ENCODE assay signal across 23 cellular contexts in genomic region chr2:142879191-142879590, GRCh38. TPM values are rescaled to one million over a fixed set of nuclear protein-coding genes. Genes with fewer than 3 reads are reported as not detected.
DNase-seq lines count a peak whose midpoint lies in the region; ATAC-seq, FAIRE-seq and TF ChIP-seq lines count a peak whose summit lies in the region.
"Had no signal": no experiment of that assay in that cellular context is flagged by ENCODE, and none has a peak within 500 bp of the region (broad histone marks: within the 10 kb centered on the region; RNA-seq: fewer than 3 reads in every experiment).

No MANE protein-coding gene starts in this region.

- intact Hi-C loops in right cardiac atrium (cut with DNase I) (no loop called here), left ventricle myocardium inferior (cut with micrococcal nuclease) (no loop called here), HepG2 (cut with micrococcal nuclease; ENCODE audit: unreplicated experiment) (no loop called here), dorsolateral prefrontal cortex (cut with DNase I) (no loop called here)

- H3K4me2 ChIP-seq in OCI-LY3 (ENCODE audit: low read length), result peak overlapping the region; percentile 82
- peak overlapping the region; percentile 80 for H3K4me2 ChIP-seq in HepG2 (ENCODE audit: low read depth, low read length)
- no peak overlapping the region for H3K4me2 ChIP-seq in osteoblast (ENCODE audit: insufficient read depth, low read length)
- H3K4me2 ChIP-seq: KMS-11, neural progenitor cell had no signal

- no peak overlapping the region for H3K9ac ChIP-seq in OCI-LY3 (ENCODE audit: low read length)
- H3K9ac ChIP-seq in HepG2 (ENCODE audit: insufficient read depth, low read depth, low read length), result peak overlapping the region; percentile 69
- H3K9ac ChIP-seq: KMS-11, neural progenitor cell had no signal

- TF ChIP-seq EP300 in HepG2 (IDR thresholded peaks at IDR 0.05; ENCODE audit: low read depth in 2 of 2, low read length in 2 of 2), result no peak
- TF ChIP-seq EP300 in HepG2 (CRISPR knock-in tag; IDR thresholded peaks at IDR 0.05; ENCODE audit: borderline replicate concordance), result no peak

- peak overlapping the region; percentile 2 for H3K4me3 ChIP-seq in right cardiac atrium (ENCODE audit: low read length)
- no peak overlapping the region for H3K4me3 ChIP-seq in left ventricle myocardium inferior
- H3K4me3 ChIP-seq in OCI-LY3 (ENCODE audit: low read length), result peak overlapping the region; percentile 74
- H3K4me3 ChIP-seq in HepG2 (replicated peaks in 1 of 3; ENCODE audit: insufficient read depth in 1 of 3, low read depth in 2 of 3, low read length in 3 of 3), result peak overlapping the region; percentile 58 to 77 (median 60)
- H3K4me3 ChIP-seq in osteoblast (ENCODE audit: insufficient read depth, low read length), result no peak overlapping the region
- peak overlapping the region in 1 of 59 donors; percentile 33 for H3K4me3 ChIP-seq in dorsolateral prefrontal cortex
- H3K4me3 ChIP-seq: neural progenitor cell, uterus had no signal

- H3K27me3 ChIP-seq in right cardiac atrium (ENCODE audit: control insufficient read depth, insufficient read depth) (no peaks in the 10 kb centered on the region), left ventricle myocardium inferior (ENCODE audit: low read depth) (no peaks in the 10 kb centered on the region), OCI-LY3 (ENCODE audit: low read depth, low read length) (no peaks in the 10 kb centered on the region), HepG2 (ENCODE audit: control insufficient read depth in 1 of 2, insufficient read depth in 2 of 2, low read length in 2 of 2) (no peaks in the 10 kb centered on the region), osteoblast (ENCODE audit: insufficient read depth, low read length) (no peaks in the 10 kb centered on the region), dorsolateral prefrontal cortex (no peaks in the 10 kb centered on the region)
- H3K27me3 ChIP-seq: neural progenitor cell, uterus had no signal

- H3K27ac ChIP-seq in right cardiac atrium (ENCODE audit: low read length), result no peak overlapping the region
- H3K27ac ChIP-seq in left ventricle myocardium inferior (replicated peaks), result no peak overlapping the region
- no peak overlapping the region for H3K27ac ChIP-seq in OCI-LY3 (ENCODE audit: low read length)
- peak overlapping the region; percentile 87 for H3K27ac ChIP-seq in HepG2 (ENCODE audit: extremely low read length, insufficient read depth, low read length)
- H3K27ac ChIP-seq in osteoblast (ENCODE audit: low read depth, low read length), result no peak overlapping the region
- no peak overlapping the region for H3K27ac ChIP-seq in dorsolateral prefrontal cortex
- H3K27ac ChIP-seq: KMS-11, neural progenitor cell, uterus had no signal

- TF ChIP-seq RAD21 in HepG2 (CRISPR knock-in tag; IDR thresholded peaks at IDR 0.05), result no peak

- no peaks in the 10 kb centered on the region for H4K20me1 ChIP-seq in OCI-LY3 (ENCODE audit: insufficient read depth, low read length)
- H4K20me1 ChIP-seq in HepG2 (ENCODE audit: insufficient read depth, low read length), result no peaks in the 10 kb centered on the region
- no peaks in the 10 kb centered on the region for H4K20me1 ChIP-seq in osteoblast (ENCODE audit: insufficient read depth, low read length)

- no TSS peak for BruUV-seq in HepG2 (replicated peaks; lab: Mats Ljungman, UMichigan)

- FAIRE-seq in HepG2 (lab: Jason Lieb, UNC), result no peak
- FAIRE-seq: TTC549 had no signal

- no peaks in the 10 kb centered on the region for H3K36me3 ChIP-seq in left ventricle myocardium inferior
- peaks cover 3% of the 10 kb centered on the region for H3K36me3 ChIP-seq in OCI-LY3 (replicated peaks; ENCODE audit: low read depth, low read length)
- H3K36me3 ChIP-seq in HepG2 (replicated peaks in 1 of 2; ENCODE audit: control insufficient read depth in 1 of 2, insufficient read depth in 2 of 2, low read length in 2 of 2), result peaks cover 2 to 4% of the 10 kb centered on the region in 2 experiments; a peak in 2 of 5 replicates
- no peaks in the 10 kb centered on the region for H3K36me3 ChIP-seq in osteoblast (ENCODE audit: insufficient read depth, low read length)
- H3K36me3 ChIP-seq: neural progenitor cell, uterus had no signal

- POLR2A ChIA-PET in HepG2 (lab: Yijun Ruan, JAX), result interaction anchor here (1.2 to 3.9 kb wide), 6 partner anchors 13 to 72 kb away, joined by 3 to 17 read pairs (median 6); no protein-coding TSS in a partner anchor

- H3K4me1 ChIP-seq in right cardiac atrium (ENCODE audit: control insufficient read depth, insufficient read depth, low read length), result no peaks in the 10 kb centered on the region
- no peaks in the 10 kb centered on the region for H3K4me1 ChIP-seq in left ventricle myocardium inferior
- peaks cover 58% of the 10 kb centered on the region for H3K4me1 ChIP-seq in OCI-LY3 (ENCODE audit: low read length)
- peaks cover 60% of the 10 kb centered on the region for H3K4me1 ChIP-seq in HepG2 (ENCODE audit: insufficient read depth, low read length)
- H3K4me1 ChIP-seq in osteoblast (ENCODE audit: insufficient read depth, low read length), result peaks cover 30% of the 10 kb centered on the region
- H3K4me1 ChIP-seq: neural progenitor cell, uterus had no signal

- H3K9me3 ChIP-seq in right cardiac atrium (ENCODE audit: control insufficient read depth, low read length), result no peaks in the 10 kb centered on the region
- no peaks in the 10 kb centered on the region for H3K9me3 ChIP-seq in left ventricle myocardium inferior (replicated peaks)
- H3K9me3 ChIP-seq in OCI-LY3 (ENCODE audit: insufficient read depth, low read length), result no peaks in the 10 kb centered on the region
- no peaks in the 10 kb centered on the region for H3K9me3 ChIP-seq in HepG2 (ENCODE audit: low read length)
- no peaks in the 10 kb centered on the region for H3K9me3 ChIP-seq in osteoblast (ENCODE audit: low read depth, low read length)
- H3K9me3 ChIP-seq: uterus had no signal

- TF ChIP-seq POLR2A in HepG2 (IDR thresholded peaks at IDR 0.05; ENCODE audit: insufficient read depth in 1 of 2, low read depth in 2 of 2, low read length in 2 of 2), result no peak

- WGBS in right cardiac atrium, result 85% methylated on average over 5 of the region's 5 CpGs
- WGBS in HepG2 (ENCODE audit: low lambda C conversion rate), result 84% methylated on average over 5 of the region's 5 CpGs

- TF ChIP-seq CTCF in left ventricle myocardium inferior (IDR thresholded peaks at IDR 0.05; ENCODE audit: borderline replicate concordance) (no peak), OCI-LY3 (IDR thresholded peaks at IDR 0.05; ENCODE audit: low read depth, low read length) (no peak), HepG2 (CRISPR knock-in tag; IDR thresholded peaks at IDR 0.05) (no peak), osteoblast (IDR thresholded peaks at IDR 0.05; ENCODE audit: extremely low read depth, low read depth, low read length) (no peak), dorsolateral prefrontal cortex (IDR thresholded peaks at IDR 0.05 in 54 of 56, conservative IDR thresholded peaks at IDR 0.05 in 2 of 56; ENCODE audit: low read depth in 1 of 56, partially characterized antibody in 56 of 56) (no peak)

- no peak overlapping the region for H2AFZ ChIP-seq in OCI-LY3 (ENCODE audit: low read depth, low read length)
- no peak overlapping the region for H2AFZ ChIP-seq in HepG2 (ENCODE audit: low read length)
- H2AFZ ChIP-seq in osteoblast (ENCODE audit: low read length), result no peak overlapping the region
- H2AFZ ChIP-seq: neural progenitor cell had no signal

- DNase-seq in right cardiac atrium (no peak), left ventricle myocardium inferior (no peak), HepG2 (ENCODE audit: low spot score) (no peak), osteoblast (ENCODE audit: insufficient read length, low spot score, missing footprints) (no peak), dorsolateral prefrontal cortex (no peak), iPS-NIHi7 (ENCODE audit: extremely low spot score) (no peak)
- DNase-seq: activated CD4-positive, alpha-beta T cell treated with anti-CD3 and anti-CD28 coated beads for 4 hours; activated naive CD8-positive, alpha-beta T cell treated with anti-CD3 and anti-CD28 coated beads, Interleukin-2, amount 10 ng/mL, durations not matched to agents 7 days and 5 days; C1 segment of cervical spinal cord; left colon; NCI-H1092 treated with DMSO at 0.1 percent for 48 hours; NCI-H2081 treated with DMSO at 0.1 percent for 48 hours; stimulated activated CD4-positive, alpha-beta T cell treated with anti-CD3 and anti-CD28 coated beads, Interleukin-4, amount 100 ng/mL, for 24 hours; SW 1271; uterus had no signal

- ATAC-seq in right cardiac atrium (no peak), HepG2 (no peak), GM18502 (IDR thresholded peaks at IDR 0.05; ENCODE audit: poor library complexity, unreplicated experiment) (no peak)
- ATAC-seq: activated T-helper 17 cell treated with anti-CD3 and anti-CD28 coated beads, Interleukin-2, amount 50 U/mL, for 72 hours; left colon; Right ventricle myocardium inferior had no signal

- CTCF ChIA-PET in HepG2 (lab: Yijun Ruan, JAX; ENCODE audit: low intra/inter-chr PET ratio, low total read pairs), result no interaction called here

- H3K79me2 ChIP-seq in OCI-LY3 (ENCODE audit: low read length), result peaks cover 6% of the 10 kb centered on the region; the same call in 1 of the 2 replicates
- H3K79me2 ChIP-seq in HepG2 (ENCODE audit: insufficient read depth, low read length), result peaks cover 35% of the 10 kb centered on the region
- H3K79me2 ChIP-seq in osteoblast (ENCODE audit: insufficient read depth, low read length), result no peaks in the 10 kb centered on the region

- in situ Hi-C loops in HepG2 (cut with HindIII; ENCODE audit: extremely low pct_ligation_motif_present, low pct_unique_long_range_greater_than_20kb), result no loop called here

RNA-seq across cellular contexts. Expression of gene KYNU, which starts 1.7 kb away (rescaled TPM):
- total RNA-seq in right cardiac atrium (1 to 10 TPM; 1.4 to 2.3 (median 2.1) TPM), left ventricle myocardium inferior (1.0 TPM), HepG2 (2016; rRNA removed; fragmentation: Illumina TruSeq; extraction: Trizol) (68.6 and 98.2 TPM in 2 replicates), osteoblast (5.9 and 10.9 TPM in 2 replicates), dorsolateral prefrontal cortex (1 to 10 TPM in 81 of 120 experiments, under 1 TPM in 38, not detected in 1; 0.11 to 5.1 (median 1.3) TPM)
- polyA plus RNA-seq in right cardiac atrium (0.50 TPM), HepG2 (2011; rRNA removed) (13.7 and 21.9 TPM in 2 replicates)
- total RNA-seq in HepG2 (2016; cell fraction: cytosol; rRNA removed; fragmentation: Illumina TruSeq; extraction: Trizol; ENCODE audit: low read depth), result 11.5 and 14.9 TPM in 2 replicates
- total RNA-seq in HepG2 (2016; cell fraction: insoluble cytoplasmic fraction; rRNA removed; fragmentation: Illumina TruSeq; extraction: Trizol), result 70.0 and 103 TPM in 2 replicates
- 26.4 and 34.0 TPM in 2 replicates for total RNA-seq in HepG2 (2016; cell fraction: membrane; rRNA removed; fragmentation: Illumina TruSeq; extraction: Trizol)
- total RNA-seq in HepG2 (2016; cell fraction: nucleus; rRNA removed; fragmentation: Illumina TruSeq; extraction: Trizol), result 60.4 and 62.1 TPM in 2 replicates
- polyA plus RNA-seq in HepG2 (2011; cell fraction: cytosol; rRNA removed), result 11.5 and 15.4 TPM in 2 replicates
- polyA plus RNA-seq in HepG2 (2011; cell fraction: nucleus; rRNA removed), result 4.5 and 5.2 TPM in 2 replicates
- 31.0 and 46.5 TPM in 2 replicates for polyA plus RNA-seq in HepG2 (2012)
- polyA plus RNA-seq in HepG2 (2016; cell fraction: cytosol; fragmentation: Illumina TruSeq; extraction: Trizol; ENCODE audit: low read depth), result 10.7 and 10.8 TPM in 2 replicates
- polyA plus RNA-seq in HepG2 (2016; cell fraction: insoluble cytoplasmic fraction; fragmentation: Illumina TruSeq; extraction: Trizol; ENCODE audit: low read depth), result 71.6 and 79.6 TPM in 2 replicates
- 15.4 and 19.8 TPM in 2 replicates for polyA plus RNA-seq in HepG2 (2016; cell fraction: membrane; fragmentation: Illumina TruSeq; extraction: Trizol; ENCODE audit: low read depth)
- polyA plus RNA-seq in HepG2 (2016; cell fraction: nucleus; fragmentation: Illumina TruSeq; extraction: Trizol; ENCODE audit: insufficient read depth, low read depth), result 27.3 and 28.7 TPM in 2 replicates
- polyA minus RNA-seq in HepG2 (2011; rRNA and poly(A)+ RNA removed; ENCODE audit: low replicate concordance), result 7.0 and 141 TPM in 2 replicates
- polyA minus RNA-seq in HepG2 (2011; cell fraction: cytosol; rRNA and poly(A)+ RNA removed), result 13.4 and 17.7 TPM in 2 replicates
- 98.0 and 107 TPM in 2 replicates for polyA minus RNA-seq in HepG2 (2011; cell fraction: nucleus; rRNA and poly(A)+ RNA removed)
- total RNA-seq: G401 had no signal

Comparison
In these comparisons a context has a peak if more than half of its experiments do, and no peak if none do; other contexts are left out.
1. H3K4me3 ChIP-seq: peak in right cardiac atrium (single experiment), OCI-LY3 (single experiment) and HepG2 (3 of 3); none in left ventricle myocardium inferior (single experiment) and osteoblast (single experiment).